In the genomic region with DNA sequence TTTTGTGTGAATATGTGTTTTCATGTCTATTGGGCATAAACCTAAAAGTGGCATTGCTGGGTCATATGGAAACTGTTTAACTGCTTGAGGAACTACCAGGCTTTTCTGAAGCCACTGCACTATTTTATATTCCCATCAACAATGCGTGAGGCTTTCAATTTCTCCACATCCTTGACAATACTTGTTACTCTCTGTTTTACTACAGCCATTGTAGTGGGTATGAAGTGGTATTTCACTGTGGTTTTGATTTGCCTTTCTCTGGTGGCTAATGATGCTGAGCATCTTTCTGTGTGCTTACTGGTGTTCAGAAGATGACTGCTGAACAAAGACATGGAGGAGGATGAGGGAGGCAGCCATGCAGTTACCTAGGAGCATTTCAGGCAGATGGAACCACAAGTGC, we compare ENCODE assay signal across 23 cellular contexts. TPM values are rescaled to one million over a fixed set of nuclear protein-coding genes. Genes with fewer than 3 reads are reported as not detected.
DNase-seq lines count a peak whose midpoint lies in the region; ATAC-seq and TF ChIP-seq lines count a peak whose summit lies in the region.
"Had no signal": no experiment of that assay in that cellular context is flagged by ENCODE, and none has a peak within 500 bp of the region (broad histone marks: within the 10 kb centered on the region; RNA-seq: fewer than 3 reads in every experiment).

No MANE protein-coding gene starts in this region.

- H3K36me3 Mint-ChIP-seq in activated T-cell treated with anti-CD3 and anti-CD28 coated beads, Interleukin-2, amount 50 U/mL, for 4 hours (ENCODE audit: insufficient read depth), result peaks cover 32% of the 10 kb centered on the region
- peaks cover 60% of the 10 kb centered on the region for H3K36me3 Mint-ChIP-seq in activated naive CD8-positive, alpha-beta T cell treated with anti-CD3 and anti-CD28 coated beads for 36 hours
- peaks cover 26 to 36% of the 10 kb centered on the region in 2 donors for H3K36me3 Mint-ChIP-seq in stimulated activated naive B cell treated with anti-CD40 and anti-IgM and Interleukin-4, amounts not matched to agents 10 μg/mL and 1 μg/mL and 100 μg/mL, for 72 hours

- H4K20me1 ChIP-seq in Loucy (ENCODE audit: insufficient read depth, low read length, poor library complexity, severe bottlenecking), result peaks cover 14% of the 10 kb centered on the region

- no peaks in the 10 kb centered on the region for H3K27me3 ChIP-seq in Loucy (ENCODE audit: insufficient read depth, low read length, poor library complexity, severe bottlenecking)
- H3K27me3 ChIP-seq in tibial artery, result no peaks in the 10 kb centered on the region
- H3K27me3 ChIP-seq: heart right ventricle, MG63 had no signal

- no peaks in the 10 kb centered on the region for H3K27me3 Mint-ChIP-seq in activated T-cell treated with anti-CD3 and anti-CD28 coated beads, Interleukin-2, amount 50 U/mL, for 4 hours (ENCODE audit: low read depth)
- no peaks in the 10 kb centered on the region for H3K27me3 Mint-ChIP-seq in activated naive CD8-positive, alpha-beta T cell treated with anti-CD3 and anti-CD28 coated beads for 36 hours
- no peaks in the 10 kb centered on the region for H3K27me3 Mint-ChIP-seq in stimulated activated naive B cell treated with anti-CD40 and anti-IgM and Interleukin-4, amounts not matched to agents 10 μg/mL and 1 μg/mL and 100 μg/mL, for 72 hours

- no peak overlapping the region for H2AFZ ChIP-seq in Loucy (ENCODE audit: low read length)

- H3K4me1 Mint-ChIP-seq in activated T-cell treated with anti-CD3 and anti-CD28 coated beads, Interleukin-2, amount 50 U/mL, for 4 hours (ENCODE audit: low read depth), result peaks cover 48% of the 10 kb centered on the region
- peaks cover 63% of the 10 kb centered on the region for H3K4me1 Mint-ChIP-seq in activated naive CD8-positive, alpha-beta T cell treated with anti-CD3 and anti-CD28 coated beads for 36 hours
- peaks cover 22 to 45% of the 10 kb centered on the region in 2 donors for H3K4me1 Mint-ChIP-seq in stimulated activated naive B cell treated with anti-CD40 and anti-IgM and Interleukin-4, amounts not matched to agents 10 μg/mL and 1 μg/mL and 100 μg/mL, for 72 hours

- H3K4me3 ChIP-seq in Loucy (ENCODE audit: low read length, poor library complexity, severe bottlenecking), result no peak overlapping the region
- H3K4me3 ChIP-seq in tibial artery, result no peak overlapping the region
- H3K4me3 ChIP-seq: A549, heart right ventricle, MG63, mucosa of descending colon, smooth muscle cell had no signal

- H3K4me1 ChIP-seq in Loucy (ENCODE audit: insufficient read depth, low read length, poor library complexity, severe bottlenecking) (peaks cover 12% of the 10 kb centered on the region), tibial artery (peaks cover 0 to 24% (median 13%) of the 10 kb centered on the region in 4 donors)

- peak; percentile 12 to 15 for ATAC-seq in activated T-cell treated with anti-CD3 and anti-CD28 coated beads, Interleukin-2, amount 50 U/mL, for 4 hours
- no peak for ATAC-seq in stimulated activated naive B cell treated with anti-CD40 and anti-IgM and Interleukin-4, amounts not matched to agents 10 μg/mL and 1 μg/mL and 100 μg/mL, for 72 hours (replicated peaks)
- ATAC-seq: A549, heart right ventricle, HepG2, mucosa of descending colon had no signal

- no peak for DNase-seq in activated T-cell treated with anti-CD3 and anti-CD28 coated beads, Interleukin-2, amount 50 U/mL, for 4 hours
- DNase-seq in activated T-cell treated with anti-CD3 and anti-CD28 coated beads, Interleukin-2, amount 50 U/mL, for 48 hours, result no peak
- DNase-seq in activated naive CD8-positive, alpha-beta T cell treated with anti-CD3 and anti-CD28 coated beads for 36 hours, result no peak
- DNase-seq in stimulated activated naive B cell treated with anti-CD40 and anti-IgM and Interleukin-4, amounts not matched to agents 10 μg/mL and 1 μg/mL and 100 μg/mL, for 72 hours, result no peak
- DNase-seq in tibial artery, result no peak
- no peak for DNase-seq in HuH-7.5 (ENCODE audit: low spot score)
- no peak for DNase-seq in Ammon's horn (ENCODE audit: low spot score)
- DNase-seq: activated CD4-positive, alpha-beta T cell treated with anti-CD3 and anti-CD28 coated beads for 1 hour; amniotic stem cell; dermis blood vessel endothelial cell; GDM1; heart right ventricle; MG63; mucosa of descending colon; NCI-H146; NCI-H2171; NCI-H748 treated with DMSO at 0.1 percent for 48 hours; occipital lobe; stimulated activated CD4-positive, alpha-beta T cell treated with anti-CD3 and anti-CD28 coated beads, Interleukin-2, amount 100 ng/mL, for 48 hours had no signal

- no peak for TF ChIP-seq CTCF in Loucy (conservative IDR thresholded peaks at IDR 0.05; ENCODE audit: low read length)
- no peak for TF ChIP-seq CTCF in tibial artery (IDR thresholded peaks at IDR 0.05)

- H3K9me3 ChIP-seq in Loucy (ENCODE audit: insufficient read depth, low read depth, low read length) (no peaks in the 10 kb centered on the region), tibial artery (no peaks in the 10 kb centered on the region)
- H3K9me3 ChIP-seq: A549, heart right ventricle, MG63, mucosa of descending colon had no signal

- H3K27ac Mint-ChIP-seq in activated naive CD8-positive, alpha-beta T cell treated with anti-CD3 and anti-CD28 coated beads for 36 hours, result peak overlapping the region; percentile 91
- H3K27ac Mint-ChIP-seq in stimulated activated naive B cell treated with anti-CD40 and anti-IgM and Interleukin-4, amounts not matched to agents 10 μg/mL and 1 μg/mL and 100 μg/mL, for 72 hours, result peak overlapping the region; percentile 32

- peaks cover 69% of the 10 kb centered on the region; the same call in 1 of the 2 replicates for H3K36me3 ChIP-seq in Loucy (ENCODE audit: insufficient read depth, low read length)
- peaks cover 58 to 71% (median 61%) of the 10 kb centered on the region in 3 donors for H3K36me3 ChIP-seq in tibial artery

- peak overlapping the region; percentile 5 for H3K4me2 ChIP-seq in Loucy (ENCODE audit: low read depth, low read length, poor library complexity, severe bottlenecking)
- H3K4me2 ChIP-seq: A549, smooth muscle cell had no signal

- H3F3A ChIP-seq in Loucy (ENCODE audit: low read depth), result no peaks in the 10 kb centered on the region

- H3K27ac ChIP-seq in tibial artery, result no peak overlapping the region
- H3K27ac ChIP-seq: A549, heart right ventricle had no signal

- no peaks in the 10 kb centered on the region for H3K9me3 Mint-ChIP-seq in activated T-cell treated with anti-CD3 and anti-CD28 coated beads, Interleukin-2, amount 50 U/mL, for 4 hours
- H3K9me3 Mint-ChIP-seq in activated naive CD8-positive, alpha-beta T cell treated with anti-CD3 and anti-CD28 coated beads for 36 hours, result no peaks in the 10 kb centered on the region
- H3K9me3 Mint-ChIP-seq in stimulated activated naive B cell treated with anti-CD40 and anti-IgM and Interleukin-4, amounts not matched to agents 10 μg/mL and 1 μg/mL and 100 μg/mL, for 72 hours, result no peaks in the 10 kb centered on the region

- no peak overlapping the region for H3K4me3 Mint-ChIP-seq in activated T-cell treated with anti-CD3 and anti-CD28 coated beads, Interleukin-2, amount 50 U/mL, for 4 hours
- peak overlapping the region; percentile 62 for H3K4me3 Mint-ChIP-seq in activated naive CD8-positive, alpha-beta T cell treated with anti-CD3 and anti-CD28 coated beads for 36 hours
- no peak overlapping the region for H3K4me3 Mint-ChIP-seq in stimulated activated naive B cell treated with anti-CD40 and anti-IgM and Interleukin-4, amounts not matched to agents 10 μg/mL and 1 μg/mL and 100 μg/mL, for 72 hours

- H3K9ac ChIP-seq in Loucy (ENCODE audit: low read depth, low read length, poor library complexity, severe bottlenecking), result no peak overlapping the region

- peaks cover 36% of the 10 kb centered on the region for H3K79me2 ChIP-seq in Loucy (ENCODE audit: insufficient read depth, low read length)

- intact Hi-C loops in tibial artery (cut with DNase I; ENCODE audit: low total_unique reads), result no loop called here

- H3K9me2 ChIP-seq in Loucy (replicated peaks; ENCODE audit: low read depth, low read length), result no peaks in the 10 kb centered on the region

RNA-seq across cellular contexts. Expression of a gene that starts 13.2 kb away (rescaled TPM):
- total RNA-seq in activated T-cell treated with anti-CD3 and anti-CD28 coated beads, Interleukin-2, amount 50 U/mL, for 4 hours, result 10 to 100 TPM; 49.6 to 58.3 (median 50.0) TPM
- 10 to 100 TPM; 58.3 to 59.3 TPM for total RNA-seq in activated naive CD8-positive, alpha-beta T cell treated with anti-CD3 and anti-CD28 coated beads for 36 hours

RNA-seq across cellular contexts. Expression of a gene that starts 22.3 kb away (rescaled TPM):
- 100 to 1,000 TPM; 422 to 538 (median 503) TPM for total RNA-seq in activated T-cell treated with anti-CD3 and anti-CD28 coated beads, Interleukin-2, amount 50 U/mL, for 4 hours
- 100 to 1,000 TPM; 540 to 565 TPM for total RNA-seq in activated naive CD8-positive, alpha-beta T cell treated with anti-CD3 and anti-CD28 coated beads for 36 hours

Comparison
In these comparisons a context has a peak if more than half of its experiments do, and no peak if none do; other contexts are left out.
1. ATAC-seq: peak in activated T-cell treated with anti-CD3 and anti-CD28 coated beads, Interleukin-2, amount 50 U/mL, for 4 hours (2 of 2); none in stimulated activated naive B cell treated with anti-CD40 and anti-IgM and Interleukin-4, amounts not matched to agents 10 μg/mL and 1 μg/mL and 100 μg/mL, for 72 hours (0 of 2).